17 cellular contexts compared by ENCODE assay signal in the genomic region with DNA sequence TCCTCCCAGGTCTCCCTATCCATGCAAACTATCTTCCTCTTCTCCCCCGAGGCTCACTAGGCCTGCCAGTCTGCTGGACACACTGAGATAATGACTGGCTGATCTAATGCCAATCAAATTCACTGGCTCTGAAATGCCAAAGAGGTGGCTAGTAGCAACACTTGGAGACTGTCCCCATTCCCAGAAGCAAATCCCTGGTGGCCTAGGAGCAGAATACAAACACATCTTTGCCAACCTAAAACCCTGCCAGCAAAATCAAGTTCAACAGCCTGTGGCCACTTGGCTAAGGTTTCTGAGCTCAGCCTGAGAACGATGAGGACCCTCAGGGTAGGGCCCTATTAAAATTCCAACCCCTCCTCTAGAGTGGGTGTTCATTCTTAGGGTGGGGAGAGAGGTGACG.
"Had no signal": no experiment of that assay in that cellular context is flagged by ENCODE, and none has a peak within 500 bp of the region (broad histone marks: within the 10 kb centered on the region; RNA-seq: fewer than 3 reads in every experiment).

No MANE protein-coding gene starts in this region.

- H3K4me1 ChIP-seq: uterus had no signal

- H3K9me3 ChIP-seq: mucosa of descending colon, tibial artery, uterus had no signal

- DNase-seq: activated CD8-positive, alpha-beta memory T cell treated with anti-CD3 and anti-CD28 coated beads, Interleukin-2, amount 50 U/mL, for 4 hours; activated T-cell treated with anti-CD3 and anti-CD28 coated beads, Interleukin-2, amount 50 U/mL, for 24 hours; brain microvascular endothelial cell; central memory CD4-positive, alpha-beta T cell; effector memory CD4-positive, alpha-beta T cell; mesenchymal stem cell; mucosa of descending colon; nephron progenitor cell; stimulated activated CD4-positive, alpha-beta T cell treated with anti-CD3 and anti-CD28 coated beads, Interleukin-1b, Interleukin-23, amount 100 ng/mL, for 48 hours; T-cell; uterus had no signal

- ATAC-seq: activated naive CD4-positive, alpha-beta T cell treated with anti-CD3 and anti-CD28 coated beads, Interleukin-2, amount 50 U/mL, for 72 hours; activated T-helper 17 cell treated with anti-CD3 and anti-CD28 coated beads, Interleukin-2, amount 50 U/mL, for 72 hours; mucosa of descending colon; T-cell; WTC11 had no signal

- H3K4me3 ChIP-seq: mucosa of descending colon, tibial artery, uterus had no signal

- H3K27me3 ChIP-seq: brain microvascular endothelial cell, tibial artery, uterus had no signal

- H3K27ac ChIP-seq: brain microvascular endothelial cell, tibial artery, uterus had no signal

- FAIRE-seq: colon, frontal cortex had no signal

- H3K36me3 ChIP-seq: brain microvascular endothelial cell, tibial artery, uterus had no signal
